ENCODE assay signal across 20 cellular contexts in genomic region chr3:42520336-42520735, GRCh38. TPM values are rescaled to one million over a fixed set of nuclear protein-coding genes. Genes with fewer than 3 reads are reported as not detected.
A peak's percentile ranks its signal among the peaks of the same experiment; 100 is the strongest.
DNase-seq lines count a peak whose midpoint lies in the region; ATAC-seq and TF ChIP-seq lines count a peak whose summit lies in the region.
"Had no signal": no experiment of that assay in that cellular context is flagged by ENCODE, and none has a peak within 500 bp of the region (broad histone marks: within the 10 kb centered on the region; RNA-seq: fewer than 3 reads in every experiment).

No MANE protein-coding gene starts in this region.

- intact Hi-C loops in activated naive CD4-positive, alpha-beta T cell treated with anti-CD3 and anti-CD28 coated beads for 36 hours (cut with micrococcal nuclease) = no loop called here
- intact Hi-C loops in activated CD8-positive, alpha-beta T cell treated with anti-CD3 and anti-CD28 coated beads for 36 hours (cut with micrococcal nuclease) = no loop called here

- no peak for TF ChIP-seq POLR2A in upper lobe of left lung (IDR thresholded peaks at IDR 0.05)

- no peaks in the 10 kb centered on the region for H3K9me3 ChIP-seq in upper lobe of left lung
- H3K9me3 ChIP-seq: ovary, right atrium auricular region, SJCRH30, stomach had no signal

- 47 to 52% methylated on average over 4 of the region's 4 CpGs for WGBS in upper lobe of left lung, 2 donors

- TF ChIP-seq CTCF in activated CD8-positive, alpha-beta T cell treated with anti-CD3 and anti-CD28 coated beads for 36 hours (IDR thresholded peaks at IDR 0.05) = no peak
- TF ChIP-seq CTCF in fibroblast of pulmonary artery (IDR thresholded peaks at IDR 0.05; ENCODE audit: low read length, missing control alignments) (no peak), upper lobe of left lung (IDR thresholded peaks at IDR 0.05) (no peak)

- POLR2A ChIA-PET in activated CD8-positive, alpha-beta T cell treated with anti-CD3 and anti-CD28 coated beads for 36 hours (lab: Charles Lee) = no interaction called here

- H3K27ac Mint-ChIP-seq in activated naive CD4-positive, alpha-beta T cell treated with anti-CD3 and anti-CD28 coated beads for 36 hours = peak overlapping the region; percentile 6
- peak overlapping the region; percentile 32 for H3K27ac Mint-ChIP-seq in activated CD8-positive, alpha-beta T cell treated with anti-CD3 and anti-CD28 coated beads for 36 hours
- H3K27ac Mint-ChIP-seq: natural killer cell treated with Interleukin-12 subunit alpha and Interleukin-12 subunit beta and Interleukin-15 and Interleukin-18, amount 100 ng/mL, for 72 hours had no signal

- ATAC-seq in activated CD8-positive, alpha-beta T cell treated with anti-CD3 and anti-CD28 coated beads for 36 hours = no peak
- ATAC-seq in upper lobe of left lung (ENCODE audit: low FRiP score in 2 of 2) = no peak
- ATAC-seq in HG02885 (IDR thresholded peaks at IDR 0.05; ENCODE audit: poor library complexity, unreplicated experiment) = no peak
- ATAC-seq: natural killer cell treated with Interleukin-12 subunit alpha and Interleukin-12 subunit beta and Interleukin-15 and Interleukin-18, amount 100 ng/mL, for 72 hours; Panc1 had no signal

- CTCF ChIA-PET in activated naive CD4-positive, alpha-beta T cell treated with anti-CD3 and anti-CD28 coated beads for 36 hours (lab: Charles Lee) = interaction anchor here (1.6 to 2.0 kb wide), 2 partner anchors 13 to 16 kb away, joined by 4 to 5 read pairs; no protein-coding TSS in a partner anchor
- CTCF ChIA-PET in activated CD8-positive, alpha-beta T cell treated with anti-CD3 and anti-CD28 coated beads for 36 hours (lab: Charles Lee) = interaction anchor here (1.0 to 1.5 kb wide), 4 partner anchors 17 to 28 kb away, joined by 5 to 11 read pairs (median 6); no protein-coding TSS in a partner anchor

- H3K27me3 ChIP-seq in upper lobe of left lung = no peaks in the 10 kb centered on the region
- H3K27me3 ChIP-seq: brain microvascular endothelial cell, ovary, right atrium auricular region, SJCRH30, stomach had no signal

- H3K4me3 ChIP-seq in fibroblast of pulmonary artery (replicated peaks; ENCODE audit: low read depth, low read length) (no peak overlapping the region), upper lobe of left lung (no peak overlapping the region)
- H3K4me3 ChIP-seq: ovary, right atrium auricular region, SJCRH30, stomach had no signal

- peaks cover 10% of the 10 kb centered on the region for H3K36me3 Mint-ChIP-seq in activated naive CD4-positive, alpha-beta T cell treated with anti-CD3 and anti-CD28 coated beads for 36 hours (ENCODE audit: low read depth)
- peaks cover 10% of the 10 kb centered on the region for H3K36me3 Mint-ChIP-seq in activated CD8-positive, alpha-beta T cell treated with anti-CD3 and anti-CD28 coated beads for 36 hours (ENCODE audit: low read depth)
- H3K36me3 Mint-ChIP-seq: natural killer cell treated with Interleukin-12 subunit alpha and Interleukin-12 subunit beta and Interleukin-15 and Interleukin-18, amount 100 ng/mL, for 72 hours had no signal

- peak overlapping the region; percentile 72 to 93 (median 82) for H3K27ac ChIP-seq in upper lobe of left lung
- H3K27ac ChIP-seq: brain microvascular endothelial cell, HL-60, ovary, right atrium auricular region, SJCRH30, stomach had no signal

- TF ChIP-seq EP300 in upper lobe of left lung (IDR thresholded peaks at IDR 0.05) = peak in 2 of 4 donors; percentile 39 to 64

- no peaks in the 10 kb centered on the region for H3K9me3 Mint-ChIP-seq in activated naive CD4-positive, alpha-beta T cell treated with anti-CD3 and anti-CD28 coated beads for 36 hours
- H3K9me3 Mint-ChIP-seq in activated CD8-positive, alpha-beta T cell treated with anti-CD3 and anti-CD28 coated beads for 36 hours = no peaks in the 10 kb centered on the region
- H3K9me3 Mint-ChIP-seq: natural killer cell treated with Interleukin-12 subunit alpha and Interleukin-12 subunit beta and Interleukin-15 and Interleukin-18, amount 100 ng/mL, for 72 hours had no signal

- DNase-seq in activated naive CD4-positive, alpha-beta T cell treated with anti-CD3 and anti-CD28 coated beads for 36 hours = no peak
- DNase-seq in activated naive CD4-positive, alpha-beta T cell (lab: John Stamatoyannopoulos, UW) = no peak
- DNase-seq in activated CD8-positive, alpha-beta T cell treated with anti-CD3 and anti-CD28 coated beads for 36 hours = no peak
- peak; percentile 28 for DNase-seq in fibroblast of pulmonary artery (ENCODE audit: low read depth)
- DNase-seq in upper lobe of left lung = no peak
- DNase-seq in GDM1 (lab: John Stamatoyannopoulos, UW) = no peak
- no peak for DNase-seq in NCI-H524 (lab: John Stamatoyannopoulos, UW)
- DNase-seq: activated T-cell treated with anti-CD3 and anti-CD28 coated beads, Interleukin-2, amount 50 U/mL, for 1 hour; brain microvascular endothelial cell; H7; NCI-H1105; NCI-H2029; ovary; SJCRH30; stomach had no signal

- H3K4me3 Mint-ChIP-seq in activated naive CD4-positive, alpha-beta T cell treated with anti-CD3 and anti-CD28 coated beads for 36 hours = no peak overlapping the region
- H3K4me3 Mint-ChIP-seq in activated CD8-positive, alpha-beta T cell treated with anti-CD3 and anti-CD28 coated beads for 36 hours = no peak overlapping the region
- H3K4me3 Mint-ChIP-seq: natural killer cell treated with Interleukin-12 subunit alpha and Interleukin-12 subunit beta and Interleukin-15 and Interleukin-18, amount 100 ng/mL, for 72 hours had no signal

- no peaks in the 10 kb centered on the region for H3K27me3 Mint-ChIP-seq in activated naive CD4-positive, alpha-beta T cell treated with anti-CD3 and anti-CD28 coated beads for 36 hours (ENCODE audit: low read depth)
- H3K27me3 Mint-ChIP-seq in activated CD8-positive, alpha-beta T cell treated with anti-CD3 and anti-CD28 coated beads for 36 hours = no peaks in the 10 kb centered on the region
- H3K27me3 Mint-ChIP-seq: natural killer cell treated with Interleukin-12 subunit alpha and Interleukin-12 subunit beta and Interleukin-15 and Interleukin-18, amount 100 ng/mL, for 72 hours had no signal

- peaks cover 3 to 70% (median 20%) of the 10 kb centered on the region in 4 donors for H3K36me3 ChIP-seq in upper lobe of left lung
- H3K36me3 ChIP-seq: brain microvascular endothelial cell, ovary, right atrium auricular region, SJCRH30, stomach had no signal

- peaks cover 46 to 54% (median 53%) of the 10 kb centered on the region in 4 donors for H3K4me1 ChIP-seq in upper lobe of left lung
- H3K4me1 ChIP-seq: SJCRH30 had no signal

- H3K4me1 Mint-ChIP-seq in activated naive CD4-positive, alpha-beta T cell treated with anti-CD3 and anti-CD28 coated beads for 36 hours (ENCODE audit: low read depth) = peaks cover 37% of the 10 kb centered on the region
- H3K4me1 Mint-ChIP-seq in activated CD8-positive, alpha-beta T cell treated with anti-CD3 and anti-CD28 coated beads for 36 hours (ENCODE audit: low read depth) = peaks cover 19% of the 10 kb centered on the region

RNA-seq across cellular contexts. Expression of gene VIPR1, which starts 17.9 kb away (rescaled TPM):
- total RNA-seq in activated naive CD4-positive, alpha-beta T cell treated with anti-CD3 and anti-CD28 coated beads for 36 hours = 1 to 10 TPM; 6.3 to 8.4 TPM
- 1 to 10 TPM; 8.5 to 9.0 TPM for total RNA-seq in activated CD8-positive, alpha-beta T cell treated with anti-CD3 and anti-CD28 coated beads for 36 hours
- 100 to 1,000 TPM in 4 of 6 donors, 10 to 100 TPM in 2; 92.6 to 577 (median 198) TPM for total RNA-seq in upper lobe of left lung
- total RNA-seq: SJCRH30 had no signal

Comparison
In these comparisons a context has a peak if more than half of its experiments do, and no peak if none do; other contexts are left out.
1. RNA of gene VIPR1, which starts 17.9 kb away (total RNA-seq): 92.6 to 577 TPM in upper lobe of left lung; 8.5 to 9.0 TPM in activated CD8-positive, alpha-beta T cell treated with anti-CD3 and anti-CD28 coated beads for 36 hours and 6.3 to 8.4 TPM in activated naive CD4-positive, alpha-beta T cell treated with anti-CD3 and anti-CD28 coated beads for 36 hours; every median in the first group is over 4 times any median in the second.